ENCODE assay signal across 1 cellular context in the genomic region with DNA sequence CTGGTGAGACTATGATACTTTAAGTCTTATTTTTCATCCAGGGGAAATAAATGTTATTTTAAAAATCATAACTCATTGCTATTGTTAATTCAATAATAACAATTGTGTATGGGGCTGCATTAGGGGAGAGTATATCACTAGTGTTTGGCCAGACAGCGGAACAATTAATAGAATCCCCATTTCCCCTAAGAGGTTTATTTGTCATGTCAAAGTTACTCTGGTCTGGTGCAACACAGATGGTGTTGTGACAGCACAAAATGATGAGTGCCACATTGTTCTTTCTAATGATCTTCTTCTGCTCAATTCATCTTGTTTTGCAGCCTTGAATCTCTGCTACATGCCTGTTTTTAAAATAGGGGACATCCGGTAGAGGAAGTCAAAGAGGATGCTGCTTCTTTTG.
TF ChIP-seq lines count a peak whose summit lies in the region.

No MANE protein-coding gene starts in this region.

TF ChIP-seq in WTC11, 78 proteins besides CTCF, POLR2A, EP300 and RAD21 (continued from another document):
- TF ChIP-seq, protein P1, sequence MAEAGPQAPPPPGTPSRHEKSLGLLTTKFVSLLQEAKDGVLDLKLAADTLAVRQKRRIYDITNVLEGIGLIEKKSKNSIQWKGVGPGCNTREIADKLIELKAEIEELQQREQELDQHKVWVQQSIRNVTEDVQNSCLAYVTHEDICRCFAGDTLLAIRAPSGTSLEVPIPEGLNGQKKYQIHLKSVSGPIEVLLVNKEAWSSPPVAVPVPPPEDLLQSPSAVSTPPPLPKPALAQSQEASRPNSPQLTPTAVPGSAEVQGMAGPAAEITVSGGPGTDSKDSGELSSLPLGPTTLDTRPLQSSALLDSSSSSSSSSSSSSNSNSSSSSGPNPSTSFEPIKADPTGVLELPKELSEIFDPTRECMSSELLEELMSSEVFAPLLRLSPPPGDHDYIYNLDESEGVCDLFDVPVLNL (CRISPR knock-in tag; IDR thresholded peaks at IDR 0.05; ENCODE audit: borderline replicate concordance, low read depth), result no peak
- TF ChIP-seq IRF2 (CRISPR knock-in tag; IDR thresholded peaks at IDR 0.05; ENCODE audit: borderline replicate concordance, low read depth), result no peak
- TF ChIP-seq HMGA2 (CRISPR knock-in tag; IDR thresholded peaks at IDR 0.05), result no peak
- no peak for TF ChIP-seq ZNF416 (CRISPR knock-in tag; IDR thresholded peaks at IDR 0.05)
- no peak for TF ChIP-seq ZNF671 (CRISPR knock-in tag; IDR thresholded peaks at IDR 0.05)
- no peak for TF ChIP-seq MLX (CRISPR knock-in tag; IDR thresholded peaks at IDR 0.05)
- no peak for TF ChIP-seq IRF1 (CRISPR knock-in tag; IDR thresholded peaks at IDR 0.05)
